14 cellular contexts compared by ENCODE assay signal in the genomic region with DNA sequence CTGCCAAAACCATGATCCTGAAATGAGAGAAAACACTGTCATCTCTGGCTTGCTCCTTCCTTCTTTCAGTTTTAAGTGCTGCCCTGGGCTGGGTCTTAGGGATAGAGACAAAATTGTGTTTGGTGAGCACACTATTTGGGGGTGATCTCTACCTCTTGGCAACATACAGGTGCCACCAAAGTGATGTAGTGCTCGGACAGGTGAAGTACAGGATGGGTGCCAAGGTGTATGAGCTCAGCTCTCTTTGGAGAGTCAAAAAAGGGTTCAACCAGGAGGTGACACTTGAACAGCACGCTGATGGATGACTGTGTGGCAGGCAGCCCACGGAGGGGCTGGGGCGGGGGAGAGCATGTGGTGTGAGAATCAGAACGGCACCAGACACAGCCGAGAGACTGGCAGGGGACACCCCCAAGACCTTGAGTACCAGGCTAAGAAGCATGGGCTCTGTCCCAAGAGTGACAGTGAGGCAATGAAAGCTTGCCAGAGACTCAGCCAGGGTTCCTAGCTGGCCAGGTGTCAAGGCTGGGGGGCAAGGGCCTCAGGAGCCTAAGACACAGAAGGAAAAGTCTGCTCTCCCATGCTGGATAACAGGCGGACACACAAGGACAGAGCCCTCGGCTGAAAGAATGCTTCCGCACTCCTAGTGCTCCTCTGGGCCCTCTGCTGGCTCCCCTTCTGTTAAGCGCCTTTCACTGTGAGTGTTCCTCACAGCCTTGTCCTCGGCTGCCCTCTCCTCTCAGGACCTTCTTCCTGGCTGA. TPM values are rescaled to one million over a fixed set of nuclear protein-coding genes. Genes with fewer than 3 reads are reported as not detected.
DNase-seq lines count a peak whose midpoint lies in the region; ATAC-seq and TF ChIP-seq lines count a peak whose summit lies in the region.
"Had no signal": no experiment of that assay in that cellular context is flagged by ENCODE, and none has a peak within 500 bp of the region (broad histone marks: within the 10 kb centered on the region; RNA-seq: fewer than 3 reads in every experiment).

No MANE protein-coding gene starts in this region.

- H3K9ac ChIP-seq in BLaER1 (peak overlapping the region; percentile 57), mesendoderm (ENCODE audit: low read length) (no peak overlapping the region)

- peaks cover 44% of the 10 kb centered on the region for H3K36me3 Mint-ChIP-seq in activated naive CD8-positive, alpha-beta T cell treated with anti-CD3 and anti-CD28 coated beads for 36 hours

- no peak overlapping the region for H2AK5ac ChIP-seq in mesendoderm (ENCODE audit: low read length)

- H3K23ac ChIP-seq in mesendoderm (ENCODE audit: low read length), result no peak overlapping the region

- no peak overlapping the region for H3K18ac ChIP-seq in mesendoderm (ENCODE audit: low read length)

- no peaks in the 10 kb centered on the region for H3K27me3 ChIP-seq in BLaER1
- no peaks in the 10 kb centered on the region for H3K27me3 ChIP-seq in mesendoderm (ENCODE audit: insufficient read depth, low read length, poor library complexity)
- no peaks in the 10 kb centered on the region for H3K27me3 ChIP-seq in ovary
- H3K27me3 ChIP-seq: cardiac muscle cell had no signal

- H4K5ac ChIP-seq in mesendoderm (ENCODE audit: low read length), result no peak overlapping the region

- H3K27ac ChIP-seq in BLaER1 (no peak overlapping the region), mesendoderm (ENCODE audit: low read depth, low read length) (no peak overlapping the region), ovary (no peak overlapping the region)
- H3K27ac ChIP-seq: cardiac muscle cell had no signal

- H3K4me1 Mint-ChIP-seq in activated naive CD8-positive, alpha-beta T cell treated with anti-CD3 and anti-CD28 coated beads for 36 hours, result peaks cover 50% of the 10 kb centered on the region

- WGBS in mesendoderm (ENCODE audit: extremely low coverage, insufficient coverage, low lambda C conversion rate), result no CpG with 5 or more reads among the region's 11 CpGs
- WGBS in ovary, 3 donors, result 62 to 68% (median 63%) methylated on average over 11 of the region's 11 CpGs

- H3K79me1 ChIP-seq in mesendoderm (ENCODE audit: low read length), result peaks cover 4% of the 10 kb centered on the region

- H3K79me2 ChIP-seq in mesendoderm (ENCODE audit: control insufficient read depth, insufficient read depth, low read length), result peaks cover 4% of the 10 kb centered on the region

- no peak for DNase-seq in activated naive CD8-positive, alpha-beta T cell treated with anti-CD3 and anti-CD28 coated beads for 36 hours
- DNase-seq in mesendoderm, result peak; percentile 42
- no peak for DNase-seq in activated CD8-positive, alpha-beta memory T cell treated with anti-CD3 and anti-CD28 coated beads, Interleukin-2, amount 50 U/mL, for 4 hours
- DNase-seq in ovary, result no peak
- DNase-seq: activated CD4-positive, alpha-beta T cell treated with anti-CD3 and anti-CD28 coated beads for 4 hours; foreskin melanocyte; NCI-H1694; stimulated activated CD4-positive, alpha-beta T cell treated with anti-CD3 and anti-CD28 coated beads, Interleukin-12 subunit alpha, Interleukin-12 subunit beta, amount 100 ng/mL, for 4 hours; stimulated activated naive CD4-positive, alpha-beta T cell treated with Interleukin-2 at 50 U/mL for 16 hours had no signal

- ATAC-seq in HG03378 (IDR thresholded peaks at IDR 0.05; ENCODE audit: unreplicated experiment), result no peak
- no peak for ATAC-seq in GM19397 (IDR thresholded peaks at IDR 0.05; ENCODE audit: unreplicated experiment)

- H3K27ac Mint-ChIP-seq in activated naive CD8-positive, alpha-beta T cell treated with anti-CD3 and anti-CD28 coated beads for 36 hours, result peak overlapping the region; percentile 94

- no peaks in the 10 kb centered on the region for H3K27me3 Mint-ChIP-seq in activated naive CD8-positive, alpha-beta T cell treated with anti-CD3 and anti-CD28 coated beads for 36 hours

- H4K20me1 ChIP-seq in BLaER1, result peaks cover 61% of the 10 kb centered on the region

- H3K4me3 ChIP-seq in BLaER1, result no peak overlapping the region
- no peak overlapping the region for H3K4me3 ChIP-seq in mesendoderm (ENCODE audit: low read length)
- no peak overlapping the region for H3K4me3 ChIP-seq in ovary
- H3K4me3 ChIP-seq: cardiac muscle cell had no signal

- TF ChIP-seq EP300 in ovary (IDR thresholded peaks at IDR 0.05), result no peak

- no peak overlapping the region for H3K4ac ChIP-seq in mesendoderm (ENCODE audit: low read depth, low read length)

- peak; percentile 22 for TF ChIP-seq POLR2A in GM15510 (IDR thresholded peaks at IDR 0.05; ENCODE audit: borderline replicate concordance, extremely low read depth, insufficient read length)
- TF ChIP-seq POLR2A in ovary (IDR thresholded peaks at IDR 0.05), result no peak

- H4K8ac ChIP-seq in mesendoderm (ENCODE audit: low read depth, low read length), result no peak overlapping the region

- no peak overlapping the region for H2BK120ac ChIP-seq in mesendoderm (ENCODE audit: low read depth, low read length)

- H3K9me3 ChIP-seq in BLaER1, result no peaks in the 10 kb centered on the region
- H3K9me3 ChIP-seq in ovary, result no peaks in the 10 kb centered on the region

- H3K4me1 ChIP-seq in BLaER1 (peaks cover 36% of the 10 kb centered on the region), mesendoderm (ENCODE audit: control insufficient read depth, low read depth, low read length) (no peaks in the 10 kb centered on the region), ovary (ENCODE audit: insufficient read depth) (peaks cover 8% of the 10 kb centered on the region)

- no peak overlapping the region for H2BK15ac ChIP-seq in mesendoderm (replicated peaks; ENCODE audit: low read depth)

- H3K36me3 ChIP-seq in BLaER1, result peaks cover 67% of the 10 kb centered on the region
- H3K36me3 ChIP-seq in mesendoderm (ENCODE audit: control insufficient read depth, insufficient read depth, low read length), result peaks cover 21% of the 10 kb centered on the region
- no peaks in the 10 kb centered on the region for H3K36me3 ChIP-seq in ovary

- no peak overlapping the region for H3K56ac ChIP-seq in mesendoderm (ENCODE audit: low read length)

- H3K4me2 ChIP-seq in BLaER1 (no peak overlapping the region), mesendoderm (ENCODE audit: low read length) (no peak overlapping the region)

- H2BK5ac ChIP-seq in mesendoderm (ENCODE audit: low read length), result no peak overlapping the region

- TF ChIP-seq CTCF in ovary (IDR thresholded peaks at IDR 0.05), result no peak

- no peaks in the 10 kb centered on the region for H3K9me3 Mint-ChIP-seq in activated naive CD8-positive, alpha-beta T cell treated with anti-CD3 and anti-CD28 coated beads for 36 hours

- peak overlapping the region; percentile 95 for H3K4me3 Mint-ChIP-seq in activated naive CD8-positive, alpha-beta T cell treated with anti-CD3 and anti-CD28 coated beads for 36 hours

- intact Hi-C loops in ovary (cut with DNase I), result no loop called here

RNA-seq across cellular contexts. Expression of a gene that starts 2.5 kb away (rescaled TPM):
- 100 to 1,000 TPM; 349 to 354 TPM for total RNA-seq in activated naive CD8-positive, alpha-beta T cell treated with anti-CD3 and anti-CD28 coated beads for 36 hours
- polyA plus RNA-seq in mesendoderm (2013, experiment 1 of 2), result 283 TPM
- 289 TPM for polyA plus RNA-seq in mesendoderm (2013, experiment 2 of 2)
- 100 to 1,000 TPM in 6 of 7 donors, 10 to 100 TPM in 1; 78.4 to 174 (median 115) TPM for total RNA-seq in ovary
- polyA plus RNA-seq in ovary, result 100 to 1,000 TPM in 1 of 2 donors, 10 to 100 TPM in 1; 50.1 to 148 TPM

RNA-seq across cellular contexts. Expression of a gene that starts 20.3 kb away (rescaled TPM):
- 10 to 100 TPM; 26.2 to 26.7 TPM for total RNA-seq in activated naive CD8-positive, alpha-beta T cell treated with anti-CD3 and anti-CD28 coated beads for 36 hours
- 21.6 TPM for polyA plus RNA-seq in mesendoderm (2013, experiment 1 of 2)
- 23.0 TPM for polyA plus RNA-seq in mesendoderm (2013, experiment 2 of 2)
- 10 to 100 TPM; 18.1 to 43.2 (median 33.0) TPM for total RNA-seq in ovary
- 10 to 100 TPM; 13.8 to 25.0 TPM for polyA plus RNA-seq in ovary

RNA-seq across cellular contexts. Expression of a gene that starts 36.0 kb away (rescaled TPM):
- not detected for total RNA-seq in activated naive CD8-positive, alpha-beta T cell treated with anti-CD3 and anti-CD28 coated beads for 36 hours
- 0.01 TPM for polyA plus RNA-seq in mesendoderm (2013, experiment 1 of 2)
- polyA plus RNA-seq in mesendoderm (2013, experiment 2 of 2), result not detected
- not detected for total RNA-seq in ovary
- polyA plus RNA-seq in ovary, result not detected
- total RNA-seq: cardiac muscle cell had no signal
- polyA plus RNA-seq: cardiac muscle cell had no signal

RNA-seq across cellular contexts. Expression of a gene that starts 37.8 kb away (rescaled TPM):
- total RNA-seq in activated naive CD8-positive, alpha-beta T cell treated with anti-CD3 and anti-CD28 coated beads for 36 hours, result 10 to 100 TPM; 12.3 to 12.9 TPM
- polyA plus RNA-seq in mesendoderm (2013, experiment 1 of 2), result 7.4 TPM
- 7.4 TPM for polyA plus RNA-seq in mesendoderm (2013, experiment 2 of 2)
- total RNA-seq in ovary, result 1 to 10 TPM in 2 of 7 donors, under 1 TPM in 5; 0.40 to 1.8 (median 0.58) TPM
- polyA plus RNA-seq in ovary, result 1 to 10 TPM in 1 of 2 donors, under 1 TPM in 1; 0.58 to 1.3 TPM

RNA-seq across cellular contexts. Expression of a gene that starts 53.2 kb away (rescaled TPM):
- 100 to 1,000 TPM; 599 to 600 TPM for total RNA-seq in activated naive CD8-positive, alpha-beta T cell treated with anti-CD3 and anti-CD28 coated beads for 36 hours
- polyA plus RNA-seq in mesendoderm (2013, experiment 1 of 2), result 447 TPM
- polyA plus RNA-seq in mesendoderm (2013, experiment 2 of 2), result 445 TPM
- 100 to 1,000 TPM in 4 of 7 donors, 10 to 100 TPM in 3; 42.0 to 132 (median 102) TPM for total RNA-seq in ovary
- 100 to 1,000 TPM in 1 of 2 donors, 10 to 100 TPM in 1; 56.4 to 106 TPM for polyA plus RNA-seq in ovary
